21 cellular contexts compared by ENCODE assay signal in genomic region chr11:106202935-106203620, GRCh38.
"Had no signal": no experiment of that assay in that cellular context is flagged by ENCODE, and none has a peak within 500 bp of the region (broad histone marks: within the 10 kb centered on the region; RNA-seq: fewer than 3 reads in every experiment).

No MANE protein-coding gene starts in this region.

- H3K9me3 Mint-ChIP-seq: stimulated activated memory B cell treated with anti-CD40 and anti-IgM and Interleukin-4, amounts not matched to agents 10 μg/mL and 1 μg/mL and 100 μg/mL, for 72 hours had no signal

- H3K27ac Mint-ChIP-seq: activated CD8-positive, alpha-beta T cell treated with anti-CD3 and anti-CD28 coated beads, Interleukin-2, amount 10 ng/mL, durations not matched to agents 7 days and 5 days; activated naive CD8-positive, alpha-beta T cell; stimulated activated memory B cell treated with anti-CD40 and anti-IgM and Interleukin-4, amounts not matched to agents 10 μg/mL and 1 μg/mL and 100 μg/mL, for 72 hours had no signal

- H3K27me3 ChIP-seq: foreskin keratinocyte, stomach, suprapubic skin, tibial nerve had no signal

- H3K4me1 ChIP-seq: foreskin keratinocyte, stomach, suprapubic skin had no signal

- ATAC-seq: activated CD8-positive, alpha-beta T cell treated with anti-CD3 and anti-CD28 coated beads, Interleukin-2, amount 10 ng/mL, durations not matched to agents 7 days and 5 days; foreskin keratinocyte; left ventricle myocardium superior; sciatic nerve; stimulated activated memory B cell treated with anti-CD40 and anti-IgM and Interleukin-4, amounts not matched to agents 10 μg/mL and 1 μg/mL and 100 μg/mL, for 72 hours had no signal

- H3K4me1 Mint-ChIP-seq: stimulated activated memory B cell treated with anti-CD40 and anti-IgM and Interleukin-4, amounts not matched to agents 10 μg/mL and 1 μg/mL and 100 μg/mL, for 72 hours had no signal

- H3K27me3 Mint-ChIP-seq: activated naive CD8-positive, alpha-beta T cell; stimulated activated memory B cell treated with anti-CD40 and anti-IgM and Interleukin-4, amounts not matched to agents 10 μg/mL and 1 μg/mL and 100 μg/mL, for 72 hours had no signal

- H3K27ac ChIP-seq: foreskin keratinocyte, stomach, suprapubic skin, tibial nerve, WERI-Rb-1 had no signal

- H3K4me3 Mint-ChIP-seq: activated CD8-positive, alpha-beta T cell treated with anti-CD3 and anti-CD28 coated beads, Interleukin-2, amount 10 ng/mL, durations not matched to agents 7 days and 5 days; activated naive CD8-positive, alpha-beta T cell; stimulated activated memory B cell treated with anti-CD40 and anti-IgM and Interleukin-4, amounts not matched to agents 10 μg/mL and 1 μg/mL and 100 μg/mL, for 72 hours had no signal

- H3K4me3 ChIP-seq: stomach, suprapubic skin, tibial nerve had no signal

- H3K36me3 Mint-ChIP-seq: activated naive CD8-positive, alpha-beta T cell; stimulated activated memory B cell treated with anti-CD40 and anti-IgM and Interleukin-4, amounts not matched to agents 10 μg/mL and 1 μg/mL and 100 μg/mL, for 72 hours had no signal

- H3K9me3 ChIP-seq: stomach, suprapubic skin, tibial nerve had no signal

- DNase-seq: activated CD4-positive, alpha-beta T cell treated with anti-CD3 and anti-CD28 coated beads, Interleukin-2, amount 50 U/mL, for 1 hour; activated CD4-positive, CD25-positive, alpha-beta regulatory T cell treated with anti-CD3 and anti-CD28 coated beads, Interleukin-2, amount 50 U/mL, for 72 hours; activated CD8-positive, alpha-beta T cell treated with anti-CD3 and anti-CD28 coated beads, Interleukin-2, amount 10 ng/mL, durations not matched to agents 7 days and 5 days; activated T-cell treated with anti-CD3 and anti-CD28 coated beads, Interleukin-2, amount 50 U/mL, for 1 hour; amniotic stem cell; dermis blood vessel endothelial cell; effector CD8-positive, alpha-beta T cell; erythroblast; foreskin keratinocyte; left ventricle myocardium superior; mammary epithelial cell; occipital lobe; small intestine; stimulated activated CD4-positive, alpha-beta T cell treated with anti-CD3 and anti-CD28 coated beads, Interleukin-15, amount 100 ng/mL, for 24 hours; stomach; WERI-Rb-1 had no signal

- H3K36me3 ChIP-seq: stomach, suprapubic skin, tibial nerve, WERI-Rb-1 had no signal
